In the genomic region with DNA sequence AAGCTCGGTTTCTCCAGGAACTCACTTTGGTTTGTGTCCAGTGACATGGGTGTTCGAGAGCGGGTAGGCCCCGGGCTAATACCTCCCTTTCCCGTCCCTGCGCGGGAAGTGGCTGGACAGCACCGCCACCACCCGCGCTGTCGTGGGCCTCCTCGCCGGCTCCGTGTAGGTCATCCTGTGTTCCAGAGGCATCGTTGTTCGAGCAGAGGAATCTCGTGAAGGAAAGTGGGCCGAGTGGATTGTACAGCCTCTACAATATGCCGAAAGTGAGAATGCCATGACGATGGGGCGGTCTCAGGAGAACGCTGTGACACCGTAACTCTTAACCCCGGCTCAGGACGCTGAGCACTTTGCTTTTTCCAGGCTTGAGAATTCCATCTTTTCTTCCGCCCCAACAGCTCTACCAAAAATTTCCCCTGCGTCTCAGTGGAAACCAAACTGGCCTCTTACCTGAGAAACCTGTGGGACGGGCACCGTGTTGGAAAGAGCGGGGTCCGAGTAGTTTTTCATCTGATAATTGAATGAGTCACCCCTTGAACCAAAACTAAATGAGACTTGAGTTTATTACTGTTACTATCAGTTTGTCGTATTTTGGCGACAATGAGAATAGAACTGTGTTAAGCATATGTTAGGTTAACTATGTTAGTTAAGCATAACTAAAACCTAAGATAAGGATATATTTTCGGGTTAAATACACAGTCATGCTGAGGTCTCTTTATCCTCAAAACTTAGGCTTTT, we compare ENCODE assay signal across 8 cellular contexts.
A peak's percentile ranks its signal among the peaks of the same experiment; 100 is the strongest.
DNase-seq lines count a peak whose midpoint lies in the region; ATAC-seq and TF ChIP-seq lines count a peak whose summit lies in the region.

No MANE protein-coding gene starts in this region.

- H3K4me3 ChIP-seq in foreskin fibroblast (ENCODE audit: low read depth in 1 of 2, low read length in 2 of 2) (peak overlapping the region; percentile 94), rectal smooth muscle tissue (ENCODE audit: low read length) (peak overlapping the region; percentile 78)

- peak overlapping the region; percentile 16 for H3K9ac ChIP-seq in rectal smooth muscle tissue (ENCODE audit: low read length)

- no peak for DNase-seq in foreskin fibroblast
- DNase-seq in NCI-H524 (lab: John Stamatoyannopoulos, UW), result no peak
- DNase-seq in GM19240 (ENCODE audit: insufficient read length, low spot score), result no peak
- DNase-seq in GM03348 (ENCODE audit: low spot score), result no peak

- peak overlapping the region; percentile 97 for H3K27ac ChIP-seq in VCaP
- peak overlapping the region; percentile 99 for H3K27ac ChIP-seq in rectal smooth muscle tissue (ENCODE audit: low read depth, low read length)

- no peaks in the 10 kb centered on the region for H3K27me3 ChIP-seq in rectal smooth muscle tissue (ENCODE audit: control insufficient read depth, insufficient read depth, low read length)

- no peak for TF ChIP-seq CTCF in VCaP (conservative IDR thresholded peaks at IDR 0.05)
- TF ChIP-seq CTCF in foreskin fibroblast (IDR thresholded peaks at IDR 0.05; ENCODE audit: low read depth, low read length), result no peak

- peaks cover 6% of the 10 kb centered on the region for H3K36me3 ChIP-seq in rectal smooth muscle tissue (ENCODE audit: control insufficient read depth, insufficient read depth, low read length)

- peaks cover 20% of the 10 kb centered on the region for H3K4me1 ChIP-seq in rectal smooth muscle tissue (ENCODE audit: control insufficient read depth, insufficient read depth, low read length)

- ATAC-seq in GM19025 (IDR thresholded peaks at IDR 0.05; ENCODE audit: low read depth, unreplicated experiment) (peak; percentile 17), HG02970 (IDR thresholded peaks at IDR 0.05; ENCODE audit: low FRiP score, unreplicated experiment) (peak; percentile 2)
